Comparison of ENCODE assay signal across 29 cellular contexts in genomic region chr3:53384465-53385277, GRCh38. TPM values are rescaled to one million over a fixed set of nuclear protein-coding genes. Genes with fewer than 3 reads are reported as not detected.
A peak's percentile ranks its signal among the peaks of the same experiment; 100 is the strongest.
DNase-seq lines count a peak whose midpoint lies in the region; ATAC-seq, FAIRE-seq and TF ChIP-seq lines count a peak whose summit lies in the region.
"Had no signal": no experiment of that assay in that cellular context is flagged by ENCODE, and none has a peak within 500 bp of the region (broad histone marks: within the 10 kb centered on the region; RNA-seq: fewer than 3 reads in every experiment).

No MANE protein-coding gene starts in this region.

- H3K4me1 Mint-ChIP-seq in nephron progenitor cell (no peaks in the 10 kb centered on the region), H9 (no peaks in the 10 kb centered on the region)
- H3K4me1 Mint-ChIP-seq: activated CD8-positive, alpha-beta memory T cell treated with anti-CD3 and anti-CD28 coated beads, Interleukin-2, amount 10 ng/mL, durations not matched to agents 7 days and 5 days; CD4-positive, CD25-positive, alpha-beta regulatory T cell; central memory CD8-positive, alpha-beta T cell; immature natural killer cell; memory B cell; neural crest cell had no signal

- H2AFZ ChIP-seq in K562 (ENCODE audit: low read depth, low read length) (no peak overlapping the region), H9 (ENCODE audit: low read length) (no peak overlapping the region)

- no peaks in the 10 kb centered on the region for H3K4me1 ChIP-seq in K562 (replicated peaks in 1 of 2; ENCODE audit: control insufficient read depth in 2 of 2, insufficient read depth in 2 of 2, low read length in 2 of 2)
- H3K4me1 ChIP-seq in H9 (ENCODE audit: insufficient read depth, low read length), result no peaks in the 10 kb centered on the region
- H3K4me1 ChIP-seq: pancreas, testis had no signal

- no peaks in the 10 kb centered on the region for H3K9me3 ChIP-seq in K562 (replicated peaks; ENCODE audit: control insufficient read depth, insufficient read depth, low read depth, low read length)
- no peaks in the 10 kb centered on the region for H3K9me3 ChIP-seq in H9 (ENCODE audit: control insufficient read depth, low read depth, low read length)
- H3K9me3 ChIP-seq: A549, pancreas, testis had no signal

- no peak overlapping the region for H3K4ac ChIP-seq in H9 (ENCODE audit: low read depth, low read length)

- H3K4me3 ChIP-seq in K562, result no peak overlapping the region
- H3K4me3 ChIP-seq: A549, pancreas, testis had no signal

- no peak overlapping the region for H3K23ac ChIP-seq in H9 (ENCODE audit: insufficient read length, low read depth, low read length)

- no peak for FAIRE-seq in K562 (lab: Jason Lieb, UNC)
- FAIRE-seq: A549, pancreas, RCC 7860 had no signal

- H4K20me1 ChIP-seq in K562 (replicated peaks; ENCODE audit: control insufficient read depth, insufficient read depth, low read length) (no peaks in the 10 kb centered on the region), H9 (ENCODE audit: control insufficient read depth, insufficient read depth, insufficient read length) (no peaks in the 10 kb centered on the region)

- no peak for TF ChIP-seq POLR2A in K562 (conservative IDR thresholded peaks at IDR 0.05)

- BruUV-seq in K562 (replicated peaks; lab: Mats Ljungman, UMichigan), result no TSS peak

- intact Hi-C loops in K562 (cut with micrococcal nuclease) (no loop called here), left ventricle myocardium superior (cut with micrococcal nuclease) (no loop called here)

- no peak overlapping the region for H2BK12ac ChIP-seq in H9 (ENCODE audit: insufficient read length, low read depth, low read length)

- H3K9me3 Mint-ChIP-seq in nephron progenitor cell (peaks cover 6% of the 10 kb centered on the region), H9 (peaks cover 0 to 2% of the 10 kb centered on the region in 2 experiments; a peak in 3 of 5 replicates)
- H3K9me3 Mint-ChIP-seq: central memory CD8-positive, alpha-beta T cell; effector memory CD8-positive, alpha-beta T cell; immature natural killer cell; memory B cell had no signal

- no peaks in the 10 kb centered on the region; a peak in 2 of 5 replicates for H3K27me3 ChIP-seq in K562 (ENCODE audit: control insufficient read depth in 2 of 2, insufficient read depth in 2 of 2, low read length in 2 of 2)
- H3K27me3 ChIP-seq in H9 (ENCODE audit: insufficient read depth, low read length), result no peaks in the 10 kb centered on the region
- H3K27me3 ChIP-seq: pancreas, testis had no signal

- TF ChIP-seq EP300 in K562 (IDR thresholded peaks at IDR 0.05; ENCODE audit: low read length), result no peak

- H3K27me3 Mint-ChIP-seq in nephron progenitor cell (ENCODE audit: low read depth, poor library complexity) (peaks cover 25% of the 10 kb centered on the region), H9 (ENCODE audit: low read depth) (peaks cover 5% of the 10 kb centered on the region)

- no peak overlapping the region for H2AK5ac ChIP-seq in H9 (ENCODE audit: insufficient read length, low read length)

- no peak overlapping the region for H4K5ac ChIP-seq in H9 (ENCODE audit: insufficient read length, low read depth, low read length)

- no peaks in the 10 kb centered on the region for H3K36me3 ChIP-seq in K562 (ENCODE audit: control insufficient read depth, insufficient read depth, low read length)
- H3K36me3 ChIP-seq: pancreas had no signal

- H3K4me3 Mint-ChIP-seq in nephron progenitor cell, result no peak overlapping the region
- H3K4me3 Mint-ChIP-seq in H9, result no peak overlapping the region
- H3K4me3 Mint-ChIP-seq: activated CD8-positive, alpha-beta memory T cell treated with anti-CD3 and anti-CD28 coated beads, Interleukin-2, amount 10 ng/mL, durations not matched to agents 7 days and 5 days; CD4-positive, CD25-positive, alpha-beta regulatory T cell; central memory CD8-positive, alpha-beta T cell; effector memory CD8-positive, alpha-beta T cell; immature natural killer cell; memory B cell; neural crest cell had no signal

- H4K91ac ChIP-seq in H9 (ENCODE audit: insufficient read length, low read depth, low read length), result no peak overlapping the region

- H3K18ac ChIP-seq in H9 (ENCODE audit: insufficient read length, low read depth, low read length), result no peak overlapping the region

- in situ Hi-C loops in K562 (cut with MboI), result no loop called here

- H3K14ac ChIP-seq in H9 (ENCODE audit: insufficient read depth, low read length), result no peak overlapping the region

- POLR2A ChIA-PET in K562 (lab: Yijun Ruan, JAX), result interaction anchor here (0.5 to 0.6 kb wide), 2 partner anchors 9 to 1414 kb away, joined by 3 read pairs; no protein-coding TSS in a partner anchor

- ATAC-seq in GM18511 (IDR thresholded peaks at IDR 0.05; ENCODE audit: unreplicated experiment), result peak; percentile 78
- peak; percentile 62 for ATAC-seq in HG02610 (IDR thresholded peaks at IDR 0.05; ENCODE audit: unreplicated experiment)
- ATAC-seq in K562, result no peak
- ATAC-seq in left ventricle myocardium superior, result no peak
- ATAC-seq: A549; activated CD8-positive, alpha-beta memory T cell treated with anti-CD3 and anti-CD28 coated beads, Interleukin-2, amount 10 ng/mL, durations not matched to agents 7 days and 5 days; effector memory CD8-positive, alpha-beta T cell; left cardiac atrium; pancreas; stimulated activated naive CD8-positive, alpha-beta T cell treated with anti-CD3 and anti-CD28 coated beads, Interleukin-15, Interleukin-2, amounts not matched to agents 100 U/mL and 50 U/mL, for 24 hours had no signal

- no peaks in the 10 kb centered on the region for H3K79me1 ChIP-seq in H9 (ENCODE audit: insufficient read depth, low read depth, low read length, poor library complexity, severe bottlenecking)

- no peak for TF ChIP-seq RAD21 in K562 (CRISPR knock-in tag; conservative IDR thresholded peaks at IDR 0.05 in 1 of 2, IDR thresholded peaks at IDR 0.05 in 1 of 2)

- H2BK15ac ChIP-seq in H9 (ENCODE audit: low read depth, low read length), result no peak overlapping the region

- H3K56ac ChIP-seq in H9 (ENCODE audit: insufficient read length, low read depth, low read length), result no peak overlapping the region

- TF ChIP-seq CTCF in K562 (IDR thresholded peaks at IDR 0.05 in 2 of 3, conservative IDR thresholded peaks at IDR 0.05 in 1 of 3; ENCODE audit: insufficient read depth in 2 of 3, low read depth in 1 of 3, low read length in 3 of 3) (no peak), nephron progenitor cell (IDR thresholded peaks at IDR 0.05) (no peak), H9 (conservative IDR thresholded peaks at IDR 0.05) (no peak)

- CTCF ChIA-PET in K562 (lab: Yijun Ruan, JAX; ENCODE audit: low intra/inter-chr PET ratio), result no interaction called here

- H3K27ac Mint-ChIP-seq in nephron progenitor cell (no peak overlapping the region), H9 (no peak overlapping the region; a peak in 1 of 7 replicates)
- H3K27ac Mint-ChIP-seq: activated CD8-positive, alpha-beta memory T cell treated with anti-CD3 and anti-CD28 coated beads, Interleukin-2, amount 10 ng/mL, durations not matched to agents 7 days and 5 days; CD4-positive, CD25-positive, alpha-beta regulatory T cell; effector memory CD8-positive, alpha-beta T cell; immature natural killer cell; memory B cell had no signal

- no peak overlapping the region for H4K8ac ChIP-seq in H9 (replicated peaks; ENCODE audit: insufficient read length, low read depth, low read length)

- H3K36me3 Mint-ChIP-seq in nephron progenitor cell (ENCODE audit: low read depth), result no peaks in the 10 kb centered on the region
- no peaks in the 10 kb centered on the region for H3K36me3 Mint-ChIP-seq in H9 (ENCODE audit: insufficient read depth in 1 of 3, low read depth in 3 of 3)
- H3K36me3 Mint-ChIP-seq: activated CD8-positive, alpha-beta memory T cell treated with anti-CD3 and anti-CD28 coated beads, Interleukin-2, amount 10 ng/mL, durations not matched to agents 7 days and 5 days; CD4-positive, CD25-positive, alpha-beta regulatory T cell; immature natural killer cell; memory B cell had no signal

- H2BK120ac ChIP-seq in H9 (ENCODE audit: low read depth, low read length, poor library complexity, severe bottlenecking), result no peak overlapping the region

- no peaks in the 10 kb centered on the region for H3K9me1 ChIP-seq in K562 (ENCODE audit: control insufficient read depth, insufficient read depth, low read length)

- H3K4me2 ChIP-seq in K562 (ENCODE audit: insufficient read depth, low read length) (no peak overlapping the region), H9 (ENCODE audit: insufficient read depth, insufficient read length, low read length) (no peak overlapping the region)
- H3K4me2 ChIP-seq: A549 had no signal

- WGBS in K562 (ENCODE audit: insufficient coverage, low coverage, missing lambda C conversion rate), result 0% methylated on average over 6 of the region's 6 CpGs
- WGBS in H9 (ENCODE audit: extremely low coverage, insufficient read length, low lambda C conversion rate), result no CpG with 5 or more reads among the region's 6 CpGs

- H3K9ac ChIP-seq in K562 (ENCODE audit: insufficient read depth in 1 of 2, low read depth in 2 of 2, low read length in 2 of 2), result no peak overlapping the region
- H3K9ac ChIP-seq in H9 (ENCODE audit: extremely low read depth, insufficient read length, low read length), result no peak overlapping the region

- DNase-seq in NCI-H146 treated with DMSO at 0.1 percent for 48 hours (lab: John Stamatoyannopoulos, UW; ENCODE audit: unreplicated experiment) (peak; percentile 5), K562 (ENCODE audit: extremely low read depth in 1 of 4, low spot score in 3 of 4) (no peak), NCI-H510A treated with DMSO at 0.1 percent for 48 hours (lab: John Stamatoyannopoulos, UW) (no peak), left ventricle myocardium superior (no peak), nephron progenitor cell (no peak), H9 (no peak)
- DNase-seq: activated CD8-positive, alpha-beta memory T cell treated with anti-CD3 and anti-CD28 coated beads, Interleukin-2, amount 10 ng/mL, durations not matched to agents 7 days and 5 days; activated naive CD4-positive, alpha-beta T cell treated with Interleukin-2 at 50 U/mL for 16 hours; CD4-positive, CD25-positive, alpha-beta regulatory T cell; DND-41; effector memory CD8-positive, alpha-beta T cell; HCEC 1CT; hypothalamus; immature natural killer cell; left cardiac atrium; MM.1S; NCI-H226; pancreas; SIG-M5; stimulated activated naive CD8-positive, alpha-beta T cell treated with anti-CD3 and anti-CD28 coated beads, Interleukin-15, Interleukin-2, amounts not matched to agents 100 U/mL and 50 U/mL, for 24 hours; T1000; testis had no signal

- H3K23me2 ChIP-seq in H9 (ENCODE audit: insufficient read length, low read depth, low read length, poor library complexity, severe bottlenecking), result no peaks in the 10 kb centered on the region

- H3K27ac ChIP-seq in K562 (ENCODE audit: extremely low read depth, low read depth, low read length) (no peak overlapping the region), H9 (ENCODE audit: insufficient read length, low read depth, low read length) (no peak overlapping the region)
- H3K27ac ChIP-seq: A549, pancreas, testis had no signal

- no peak overlapping the region for H2BK20ac ChIP-seq in H9 (ENCODE audit: low read depth, low read length, poor library complexity, severe bottlenecking)

- no peak overlapping the region for H3T11ph ChIP-seq in H9 (ENCODE audit: low read length)

- H2BK5ac ChIP-seq in H9 (ENCODE audit: insufficient read length, low read length), result no peak overlapping the region

- H3K79me2 ChIP-seq in K562 (ENCODE audit: control insufficient read depth, insufficient read depth, low read length), result no peaks in the 10 kb centered on the region
- H3K79me2 ChIP-seq in H9 (ENCODE audit: insufficient read depth, low read length), result no peaks in the 10 kb centered on the region

RNA-seq across cellular contexts. Expression of gene DCP1A, which starts 37.3 kb away (rescaled TPM):
- 45.1 and 50.3 TPM in 2 replicates for total RNA-seq in K562 (2011; cell fraction: chromatin; rRNA removed; ENCODE audit: low replicate concordance)
- total RNA-seq in K562 (2011; cell fraction: nucleolus; rRNA removed), result 26.2 and 35.5 TPM in 2 replicates
- 24.5 and 29.1 TPM in 2 replicates for total RNA-seq in K562 (2011; cell fraction: nucleoplasm; rRNA removed)
- total RNA-seq in K562 (2014; rRNA removed) (6.6 and 10.3 TPM in 2 replicates), K562 (2014; rRNA removed; fragmentation: Illumina TruSeq; extraction: Trizol) (11.2 and 13.0 TPM in 2 replicates), K562 (2015; rRNA removed; fragmentation: Illumina TruSeq; extraction: Trizol) (9.5 and 11.3 TPM in 2 replicates), K562 (2021) (13.3 and 15.6 TPM in 2 replicates), left ventricle myocardium superior (21.5 TPM), H9 (2021) (17.2 and 17.8 TPM in 2 replicates)
- polyA plus RNA-seq in K562 (2011; rRNA removed) (27.7 and 29.0 TPM in 2 replicates), K562 (2014; fragmentation: Illumina TruSeq; extraction: Trizol) (13.4 and 15.1 TPM in 2 replicates), K562 (2014; fragmentation: Nextera tagmentation; extraction: Ambion mirVana) (10 to 100 TPM; 29.2 to 33.7 TPM), K562 (2014; rRNA removed) (9.2 and 9.6 TPM in 2 replicates)
- 23.2 and 27.3 TPM in 2 replicates for polyA plus RNA-seq in K562 (2011; cell fraction: cytosol; rRNA removed)
- 12.6 and 17.4 TPM in 2 replicates for polyA plus RNA-seq in K562 (2011; cell fraction: nucleus; rRNA removed)
- 8.1 and 10.0 TPM in 2 replicates for polyA plus RNA-seq in K562 (2012)
- polyA minus RNA-seq in K562 (2011; rRNA and poly(A)+ RNA removed), result 47.9 and 52.2 TPM in 2 replicates
- 15.9 and 20.3 TPM in 2 replicates for polyA minus RNA-seq in K562 (2011; cell fraction: cytosol; rRNA and poly(A)+ RNA removed)
- 32.0 and 44.4 TPM in 2 replicates for polyA minus RNA-seq in K562 (2011; cell fraction: nucleus; rRNA and poly(A)+ RNA removed)

Comparison
In these comparisons a context has a peak if more than half of its experiments do, and no peak if none do; other contexts are left out.
1. ATAC-seq: peak in GM18511 (single experiment) and HG02610 (single experiment); none in K562 (single experiment) and left ventricle myocardium superior (single experiment).